1 cellular context compared by ENCODE assay signal in the genomic region with DNA sequence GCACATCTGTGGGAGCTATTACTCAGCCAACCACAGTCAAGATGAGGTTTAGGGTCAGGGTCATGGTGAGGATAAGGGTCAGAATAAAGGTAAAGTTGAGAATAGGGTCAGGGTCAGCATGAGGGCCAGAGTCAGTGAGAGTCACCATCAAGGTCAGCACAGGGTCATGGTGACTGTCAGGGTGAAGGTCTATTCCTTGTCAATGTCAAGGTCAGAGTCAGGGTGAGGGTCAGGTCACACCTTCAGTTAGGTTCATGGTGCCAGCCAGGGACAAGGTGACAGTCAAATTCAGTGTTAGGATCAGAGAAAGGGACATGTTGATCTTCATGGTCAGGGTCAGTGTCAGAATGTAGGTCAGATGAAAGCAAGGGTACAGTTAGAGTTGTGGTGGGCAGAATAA.
TF ChIP-seq lines count a peak whose summit lies in the region.

No MANE protein-coding gene starts in this region.

TF ChIP-seq in HepG2, 621 proteins besides CTCF, POLR2A, EP300 and RAD21:
- TF ChIP-seq DPF2 (CRISPR knock-in tag; IDR thresholded peaks at IDR 0.05; ENCODE audit: borderline replicate concordance, low read depth) (no peak), RXRA (CRISPR knock-in tag; IDR thresholded peaks at IDR 0.05) (peak; percentile 44; the same call in 1 of the 2 replicates), NCOR1 (IDR thresholded peaks at IDR 0.05; ENCODE audit: borderline replicate concordance, low read length) (peak; percentile 73; the same call in 1 of the 2 replicates), TARDBP (CRISPR knock-in tag; IDR thresholded peaks at IDR 0.05) (no peak), ZMYM3 (CRISPR knock-in tag; IDR thresholded peaks at IDR 0.05) (no peak), ZNF20 (CRISPR knock-in tag; IDR thresholded peaks at IDR 0.05) (no peak), ZNF383 (CRISPR knock-in tag; IDR thresholded peaks at IDR 0.05; ENCODE audit: borderline replicate concordance) (no peak), SKI (IDR thresholded peaks at IDR 0.05; ENCODE audit: partially characterized antibody) (peak; percentile 90), ZSCAN12 (CRISPR knock-in tag; IDR thresholded peaks at IDR 0.05) (no peak), IKZF1 (IDR thresholded peaks at IDR 0.05) (no peak), PHB2 (IDR thresholded peaks at IDR 0.05; ENCODE audit: partially characterized antibody) (no peak), AKAP8 (CRISPR knock-in tag; IDR thresholded peaks at IDR 0.05) (no peak), RNF2 (conservative IDR thresholded peaks at IDR 0.05; ENCODE audit: low read depth) (no peak), RARA (CRISPR knock-in tag; IDR thresholded peaks at IDR 0.05) (peak; percentile 87), SRY (CRISPR knock-in tag; IDR thresholded peaks at IDR 0.05) (no peak), ZNF367 (CRISPR knock-in tag; IDR thresholded peaks at IDR 0.05; ENCODE audit: borderline replicate concordance) (no peak), MTF1 (CRISPR knock-in tag; IDR thresholded peaks at IDR 0.05) (no peak), MBD4 (IDR thresholded peaks at IDR 0.05; ENCODE audit: borderline replicate concordance, low read length) (no peak), ZSCAN21 (CRISPR knock-in tag; IDR thresholded peaks at IDR 0.05; ENCODE audit: borderline replicate concordance) (no peak), EED (CRISPR knock-in tag; IDR thresholded peaks at IDR 0.05) (no peak), FOXC1 (CRISPR knock-in tag; IDR thresholded peaks at IDR 0.05; ENCODE audit: borderline replicate concordance) (no peak), ZNF382 (CRISPR knock-in tag; IDR thresholded peaks at IDR 0.05; ENCODE audit: borderline replicate concordance) (no peak), GLI4 (CRISPR knock-in tag; IDR thresholded peaks at IDR 0.05; ENCODE audit: borderline replicate concordance) (no peak), ZNF652 (CRISPR knock-in tag; IDR thresholded peaks at IDR 0.05; ENCODE audit: borderline replicate concordance, low read depth) (no peak), BHLHE40 (IDR thresholded peaks at IDR 0.05; ENCODE audit: low read length) (no peak), TBL1XR1 (IDR thresholded peaks at IDR 0.05; ENCODE audit: borderline replicate concordance, low read length, partially characterized antibody) (peak; percentile 73), ZNF263 (CRISPR knock-in tag; IDR thresholded peaks at IDR 0.05) (no peak), ZNF724P (CRISPR knock-in tag; IDR thresholded peaks at IDR 0.05; ENCODE audit: borderline replicate concordance) (no peak), ETV6 (CRISPR knock-in tag; conservative IDR thresholded peaks at IDR 0.05) (no peak), ZNF329 (CRISPR knock-in tag; IDR thresholded peaks at IDR 0.05; ENCODE audit: low read depth) (no peak)
- TF ChIP-seq, protein P1, sequence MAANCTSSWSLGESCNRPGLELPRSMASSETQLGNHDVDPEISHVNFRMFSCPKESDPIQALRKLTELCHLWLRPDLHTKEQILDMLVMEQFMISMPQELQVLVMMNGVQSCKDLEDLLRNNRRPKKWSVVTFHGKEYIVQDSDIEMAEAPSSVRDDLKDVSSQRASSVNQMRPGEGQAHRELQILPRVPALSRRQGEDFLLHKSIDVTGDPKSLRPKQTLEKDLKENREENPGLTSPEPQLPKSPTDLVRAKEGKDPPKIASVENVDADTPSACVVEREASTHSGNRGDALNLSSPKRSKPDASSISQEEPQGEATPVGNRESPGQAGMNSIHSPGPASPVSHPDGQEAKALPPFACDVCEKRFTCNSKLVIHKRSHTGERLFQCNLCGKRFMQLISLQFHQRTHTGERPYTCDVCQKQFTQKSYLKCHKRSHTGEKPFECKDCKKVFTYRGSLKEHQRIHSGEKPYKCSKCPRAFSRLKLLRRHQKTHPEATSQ (CRISPR knock-in tag; IDR thresholded peaks at IDR 0.05; ENCODE audit: borderline replicate concordance) = no peak
- TF ChIP-seq, protein P2, sequence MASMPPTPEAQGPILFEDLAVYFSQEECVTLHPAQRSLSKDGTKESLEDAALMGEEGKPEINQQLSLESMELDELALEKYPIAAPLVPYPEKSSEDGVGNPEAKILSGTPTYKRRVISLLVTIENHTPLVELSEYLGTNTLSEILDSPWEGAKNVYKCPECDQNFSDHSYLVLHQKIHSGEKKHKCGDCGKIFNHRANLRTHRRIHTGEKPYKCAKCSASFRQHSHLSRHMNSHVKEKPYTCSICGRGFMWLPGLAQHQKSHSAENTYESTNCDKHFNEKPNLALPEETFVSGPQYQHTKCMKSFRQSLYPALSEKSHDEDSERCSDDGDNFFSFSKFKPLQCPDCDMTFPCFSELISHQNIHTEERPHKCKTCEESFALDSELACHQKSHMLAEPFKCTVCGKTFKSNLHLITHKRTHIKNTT (CRISPR knock-in tag; IDR thresholded peaks at IDR 0.05) = no peak
- TF ChIP-seq, protein P3, sequence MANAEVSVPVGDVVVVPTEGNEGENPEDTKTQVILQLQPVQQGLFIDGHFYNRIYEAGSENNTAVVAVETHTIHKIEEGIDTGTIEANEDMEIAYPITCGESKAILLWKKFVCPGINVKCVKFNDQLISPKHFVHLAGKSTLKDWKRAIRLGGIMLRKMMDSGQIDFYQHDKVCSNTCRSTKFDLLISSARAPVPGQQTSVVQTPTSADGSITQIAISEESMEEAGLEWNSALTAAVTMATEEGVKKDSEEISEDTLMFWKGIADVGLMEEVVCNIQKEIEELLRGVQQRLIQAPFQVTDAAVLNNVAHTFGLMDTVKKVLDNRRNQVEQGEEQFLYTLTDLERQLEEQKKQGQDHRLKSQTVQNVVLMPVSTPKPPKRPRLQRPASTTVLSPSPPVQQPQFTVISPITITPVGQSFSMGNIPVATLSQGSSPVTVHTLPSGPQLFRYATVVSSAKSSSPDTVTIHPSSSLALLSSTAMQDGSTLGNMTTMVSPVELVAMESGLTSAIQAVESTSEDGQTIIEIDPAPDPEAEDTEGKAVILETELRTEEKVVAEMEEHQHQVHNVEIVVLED (CRISPR knock-in tag; IDR thresholded peaks at IDR 0.05; ENCODE audit: borderline replicate concordance) = no peak
- TF ChIP-seq, protein P4, sequence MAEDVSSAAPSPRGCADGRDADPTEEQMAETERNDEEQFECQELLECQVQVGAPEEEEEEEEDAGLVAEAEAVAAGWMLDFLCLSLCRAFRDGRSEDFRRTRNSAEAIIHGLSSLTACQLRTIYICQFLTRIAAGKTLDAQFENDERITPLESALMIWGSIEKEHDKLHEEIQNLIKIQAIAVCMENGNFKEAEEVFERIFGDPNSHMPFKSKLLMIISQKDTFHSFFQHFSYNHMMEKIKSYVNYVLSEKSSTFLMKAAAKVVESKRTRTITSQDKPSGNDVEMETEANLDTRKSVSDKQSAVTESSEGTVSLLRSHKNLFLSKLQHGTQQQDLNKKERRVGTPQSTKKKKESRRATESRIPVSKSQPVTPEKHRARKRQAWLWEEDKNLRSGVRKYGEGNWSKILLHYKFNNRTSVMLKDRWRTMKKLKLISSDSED (CRISPR knock-in tag; IDR thresholded peaks at IDR 0.05) = no peak
- TF ChIP-seq, protein P5, sequence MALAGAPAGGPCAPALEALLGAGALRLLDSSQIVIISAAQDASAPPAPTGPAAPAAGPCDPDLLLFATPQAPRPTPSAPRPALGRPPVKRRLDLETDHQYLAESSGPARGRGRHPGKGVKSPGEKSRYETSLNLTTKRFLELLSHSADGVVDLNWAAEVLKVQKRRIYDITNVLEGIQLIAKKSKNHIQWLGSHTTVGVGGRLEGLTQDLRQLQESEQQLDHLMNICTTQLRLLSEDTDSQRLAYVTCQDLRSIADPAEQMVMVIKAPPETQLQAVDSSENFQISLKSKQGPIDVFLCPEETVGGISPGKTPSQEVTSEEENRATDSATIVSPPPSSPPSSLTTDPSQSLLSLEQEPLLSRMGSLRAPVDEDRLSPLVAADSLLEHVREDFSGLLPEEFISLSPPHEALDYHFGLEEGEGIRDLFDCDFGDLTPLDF (CRISPR knock-in tag; IDR thresholded peaks at IDR 0.05) = no peak
- TF ChIP-seq, protein P6, sequence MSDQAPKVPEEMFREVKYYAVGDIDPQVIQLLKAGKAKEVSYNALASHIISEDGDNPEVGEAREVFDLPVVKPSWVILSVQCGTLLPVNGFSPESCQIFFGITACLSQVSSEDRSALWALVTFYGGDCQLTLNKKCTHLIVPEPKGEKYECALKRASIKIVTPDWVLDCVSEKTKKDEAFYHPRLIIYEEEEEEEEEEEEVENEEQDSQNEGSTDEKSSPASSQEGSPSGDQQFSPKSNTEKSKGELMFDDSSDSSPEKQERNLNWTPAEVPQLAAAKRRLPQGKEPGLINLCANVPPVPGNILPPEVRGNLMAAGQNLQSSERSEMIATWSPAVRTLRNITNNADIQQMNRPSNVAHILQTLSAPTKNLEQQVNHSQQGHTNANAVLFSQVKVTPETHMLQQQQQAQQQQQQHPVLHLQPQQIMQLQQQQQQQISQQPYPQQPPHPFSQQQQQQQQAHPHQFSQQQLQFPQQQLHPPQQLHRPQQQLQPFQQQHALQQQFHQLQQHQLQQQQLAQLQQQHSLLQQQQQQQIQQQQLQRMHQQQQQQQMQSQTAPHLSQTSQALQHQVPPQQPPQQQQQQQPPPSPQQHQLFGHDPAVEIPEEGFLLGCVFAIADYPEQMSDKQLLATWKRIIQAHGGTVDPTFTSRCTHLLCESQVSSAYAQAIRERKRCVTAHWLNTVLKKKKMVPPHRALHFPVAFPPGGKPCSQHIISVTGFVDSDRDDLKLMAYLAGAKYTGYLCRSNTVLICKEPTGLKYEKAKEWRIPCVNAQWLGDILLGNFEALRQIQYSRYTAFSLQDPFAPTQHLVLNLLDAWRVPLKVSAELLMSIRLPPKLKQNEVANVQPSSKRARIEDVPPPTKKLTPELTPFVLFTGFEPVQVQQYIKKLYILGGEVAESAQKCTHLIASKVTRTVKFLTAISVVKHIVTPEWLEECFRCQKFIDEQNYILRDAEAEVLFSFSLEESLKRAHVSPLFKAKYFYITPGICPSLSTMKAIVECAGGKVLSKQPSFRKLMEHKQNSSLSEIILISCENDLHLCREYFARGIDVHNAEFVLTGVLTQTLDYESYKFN (CRISPR knock-in tag; conservative IDR thresholded peaks at IDR 0.05) = no peak
- TF ChIP-seq, protein P7, sequence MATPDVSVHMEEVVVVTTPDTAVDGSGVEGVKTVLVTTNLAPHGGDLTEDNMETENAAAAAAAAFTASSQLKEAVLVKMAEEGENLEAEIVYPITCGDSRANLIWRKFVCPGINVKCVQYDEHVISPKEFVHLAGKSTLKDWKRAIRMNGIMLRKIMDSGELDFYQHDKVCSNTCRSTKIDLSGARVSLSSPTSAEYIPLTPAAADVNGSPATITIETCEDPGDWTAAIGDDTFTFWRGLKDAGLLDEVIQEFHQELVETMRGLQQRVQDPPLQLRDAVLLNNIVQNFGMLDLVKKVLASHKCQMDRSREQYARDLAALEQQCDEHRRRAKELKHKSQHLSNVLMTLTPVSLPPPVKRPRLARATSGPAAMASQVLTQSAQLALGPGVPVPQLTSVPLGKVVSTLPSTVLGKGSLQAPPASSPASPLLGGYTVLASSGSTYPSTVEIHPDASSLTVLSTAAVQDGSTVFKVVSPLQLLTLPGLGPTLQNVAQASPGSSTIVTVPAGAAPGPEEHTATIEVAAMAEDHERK (CRISPR knock-in tag; IDR thresholded peaks at IDR 0.05; ENCODE audit: low read depth) = no peak
- TF ChIP-seq, protein P8, sequence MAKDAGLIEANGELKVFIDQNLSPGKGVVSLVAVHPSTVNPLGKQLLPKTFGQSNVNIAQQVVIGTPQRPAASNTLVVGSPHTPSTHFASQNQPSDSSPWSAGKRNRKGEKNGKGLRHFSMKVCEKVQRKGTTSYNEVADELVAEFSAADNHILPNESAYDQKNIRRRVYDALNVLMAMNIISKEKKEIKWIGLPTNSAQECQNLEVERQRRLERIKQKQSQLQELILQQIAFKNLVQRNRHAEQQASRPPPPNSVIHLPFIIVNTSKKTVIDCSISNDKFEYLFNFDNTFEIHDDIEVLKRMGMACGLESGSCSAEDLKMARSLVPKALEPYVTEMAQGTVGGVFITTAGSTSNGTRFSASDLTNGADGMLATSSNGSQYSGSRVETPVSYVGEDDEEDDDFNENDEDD (CRISPR knock-in tag; IDR thresholded peaks at IDR 0.05; ENCODE audit: borderline replicate concordance) = no peak
- TF ChIP-seq, protein P9, sequence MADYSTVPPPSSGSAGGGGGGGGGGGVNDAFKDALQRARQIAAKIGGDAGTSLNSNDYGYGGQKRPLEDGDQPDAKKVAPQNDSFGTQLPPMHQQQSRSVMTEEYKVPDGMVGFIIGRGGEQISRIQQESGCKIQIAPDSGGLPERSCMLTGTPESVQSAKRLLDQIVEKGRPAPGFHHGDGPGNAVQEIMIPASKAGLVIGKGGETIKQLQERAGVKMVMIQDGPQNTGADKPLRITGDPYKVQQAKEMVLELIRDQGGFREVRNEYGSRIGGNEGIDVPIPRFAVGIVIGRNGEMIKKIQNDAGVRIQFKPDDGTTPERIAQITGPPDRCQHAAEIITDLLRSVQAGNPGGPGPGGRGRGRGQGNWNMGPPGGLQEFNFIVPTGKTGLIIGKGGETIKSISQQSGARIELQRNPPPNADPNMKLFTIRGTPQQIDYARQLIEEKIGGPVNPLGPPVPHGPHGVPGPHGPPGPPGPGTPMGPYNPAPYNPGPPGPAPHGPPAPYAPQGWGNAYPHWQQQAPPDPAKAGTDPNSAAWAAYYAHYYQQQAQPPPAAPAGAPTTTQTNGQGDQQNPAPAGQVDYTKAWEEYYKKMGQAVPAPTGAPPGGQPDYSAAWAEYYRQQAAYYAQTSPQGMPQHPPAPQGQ (CRISPR knock-in tag; IDR thresholded peaks at IDR 0.05; ENCODE audit: borderline replicate concordance) = no peak
